Comparison of ENCODE assay signal across 8 cellular contexts in the genomic region with DNA sequence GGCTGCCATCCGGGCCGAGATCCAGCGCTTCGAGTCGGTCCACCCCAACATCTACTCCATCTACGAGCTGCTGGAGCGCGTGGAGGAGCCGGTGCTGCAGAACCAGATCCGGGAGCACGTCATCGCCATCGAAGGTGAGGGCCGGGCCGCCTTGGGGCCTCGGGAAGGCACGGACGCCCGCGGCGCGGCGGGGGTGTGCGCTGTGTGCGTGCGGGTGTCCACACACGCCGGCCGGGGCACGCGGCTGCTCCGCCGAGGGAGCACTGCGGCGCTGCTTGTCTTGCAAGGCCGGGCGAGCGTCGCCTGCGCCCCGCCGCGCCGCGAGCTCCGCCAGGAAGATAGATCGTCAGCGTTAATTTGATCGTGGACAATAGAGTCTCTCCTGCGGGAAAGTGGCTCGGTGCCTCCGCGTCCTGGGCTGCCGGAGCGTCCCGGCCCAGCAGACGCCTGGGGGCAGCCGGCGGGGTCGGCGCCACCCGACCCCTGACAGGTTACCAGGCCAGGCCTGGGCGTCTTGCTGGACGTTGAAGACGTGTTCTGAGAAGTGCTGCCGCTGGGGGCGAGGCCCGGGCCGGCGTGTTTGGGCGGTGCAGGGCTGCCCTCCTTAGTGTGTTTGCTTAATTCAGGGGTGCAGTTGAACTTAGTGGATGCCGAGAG. TPM values are rescaled to one million over a fixed set of nuclear protein-coding genes. Genes with fewer than 3 reads are reported as not detected.
DNase-seq lines count a peak whose midpoint lies in the region; ATAC-seq and TF ChIP-seq lines count a peak whose summit lies in the region.

No MANE protein-coding gene starts in this region.

- H3K9me3 Mint-ChIP-seq in WTC11 (peaks cover 9% of the 10 kb centered on the region), neural progenitor cell (peaks cover 5% of the 10 kb centered on the region)

- H3K9ac ChIP-seq in neural progenitor cell, result peak overlapping the region; percentile 12

- H3K36me3 Mint-ChIP-seq in WTC11, result no peaks in the 10 kb centered on the region
- peaks cover 14% of the 10 kb centered on the region for H3K36me3 Mint-ChIP-seq in neural progenitor cell

- peaks cover 51% of the 10 kb centered on the region for H3K4me1 ChIP-seq in neural progenitor cell

- H3K4me2 ChIP-seq in neural progenitor cell, result peak overlapping the region; percentile 100

- ATAC-seq in WTC11, result peak; percentile 9

- no peaks in the 10 kb centered on the region for H3K36me3 ChIP-seq in neural progenitor cell

- H3K27me3 Mint-ChIP-seq in WTC11 (ENCODE audit: low read depth) (peaks cover 31% of the 10 kb centered on the region), neural progenitor cell (ENCODE audit: insufficient read depth, low read depth) (peaks cover 16% of the 10 kb centered on the region)

- peak; percentile 35 for DNase-seq in stimulated activated CD4-positive, alpha-beta T cell treated with anti-CD3 and anti-CD28 coated beads, Interleukin-15, amount 100 ng/mL, for 24 hours
- no peak for DNase-seq in stimulated activated CD4-positive, alpha-beta T cell treated with anti-CD3 and anti-CD28 coated beads, Interleukin-4, amount 100 ng/mL, for 4 hours
- DNase-seq in WTC11 (ENCODE audit: low spot score) (no peak), foreskin melanocyte (peak; percentile 33), neural progenitor cell (ENCODE audit: low spot score) (peak; percentile 70), SKM-1 (lab: John Stamatoyannopoulos, UW; ENCODE audit: unreplicated experiment) (no peak), T1000 (lab: John Stamatoyannopoulos, UW) (no peak), NCI-H2107 treated with DMSO at 0.1 percent for 48 hours (lab: John Stamatoyannopoulos, UW; ENCODE audit: unreplicated experiment) (no peak)

- H3K27ac Mint-ChIP-seq in WTC11 (no peak overlapping the region), neural progenitor cell (no peak overlapping the region)

- no peaks in the 10 kb centered on the region for H3K9me3 ChIP-seq in neural progenitor cell (ENCODE audit: low read depth)

- H3F3A ChIP-seq in neural progenitor cell (ENCODE audit: low read depth), result peaks cover 3% of the 10 kb centered on the region

- CTCF ChIA-PET in WTC11 (lab: Charles Lee), result no interaction called here

- H4K20me1 ChIP-seq in neural progenitor cell (ENCODE audit: low read depth), result peaks cover 52% of the 10 kb centered on the region

- POLR2A ChIA-PET in WTC11 (lab: Charles Lee), result no interaction called here

- TF ChIP-seq CTCF in WTC11 (IDR thresholded peaks at IDR 0.05) (no peak), neural progenitor cell (IDR thresholded peaks at IDR 0.05) (peak; percentile 12)

- peaks cover 53% of the 10 kb centered on the region for H3K79me2 ChIP-seq in neural progenitor cell (ENCODE audit: low read depth)

- H3K4me1 Mint-ChIP-seq in WTC11 (peaks cover 52% of the 10 kb centered on the region), neural progenitor cell (peaks cover 52% of the 10 kb centered on the region)

- H3K4me3 ChIP-seq in neural progenitor cell, result peak overlapping the region; percentile 92

- no peaks in the 10 kb centered on the region for H3K27me3 ChIP-seq in neural progenitor cell

- H3K4me3 Mint-ChIP-seq in WTC11, result peak overlapping the region; percentile 73
- H3K4me3 Mint-ChIP-seq in neural progenitor cell, result peak overlapping the region; percentile 92

- H3K27ac ChIP-seq in neural progenitor cell, result no peak overlapping the region

- H2AFZ ChIP-seq in neural progenitor cell (replicated peaks), result no peak overlapping the region

TF ChIP-seq in WTC11, 78 proteins besides CTCF, POLR2A, EP300 and RAD21:
- TF ChIP-seq KAT7 (CRISPR knock-in tag; IDR thresholded peaks at IDR 0.05; ENCODE audit: borderline replicate concordance) (0 out of 2 replicates have a peak, but pooled peaks have one; percentile 23), RELA (CRISPR knock-in tag; IDR thresholded peaks at IDR 0.05; ENCODE audit: borderline replicate concordance) (peak; percentile 34; the same call in 1 of the 2 replicates), HMGA2 (CRISPR knock-in tag; IDR thresholded peaks at IDR 0.05) (no peak), TP53 (CRISPR knock-in tag; IDR thresholded peaks at IDR 0.05) (0 out of 2 replicates have a peak, but pooled peaks have one; percentile 24), FOXJ3 (CRISPR knock-in tag; IDR thresholded peaks at IDR 0.05; ENCODE audit: borderline replicate concordance) (no peak), ESRRA (CRISPR knock-in tag; IDR thresholded peaks at IDR 0.05; ENCODE audit: borderline replicate concordance) (peak; percentile 55; the same call in 1 of the 2 replicates), CREM (CRISPR knock-in tag; IDR thresholded peaks at IDR 0.05) (0 out of 2 replicates have a peak, but pooled peaks have one; percentile 10), GABPB1 (CRISPR knock-in tag; IDR thresholded peaks at IDR 0.05) (no peak), STAT6 (CRISPR knock-in tag; conservative IDR thresholded peaks at IDR 0.05; ENCODE audit: low read depth) (0 out of 2 replicates have a peak, but pooled peaks have one; percentile 16), FOXP1 (CRISPR knock-in tag; IDR thresholded peaks at IDR 0.05; ENCODE audit: borderline replicate concordance) (peak; percentile 37; the same call in 1 of the 2 replicates)
TF ChIP-seq in WTC11: peak in this region for 7.

RNA-seq across cellular contexts. Expression of gene AGAP1, which starts 1.0 kb away (rescaled TPM):
- total RNA-seq in WTC11 (2021), result 46.2 to 49.3 TPM (median 49.1 TPM) in 3 replicates
- total RNA-seq in neural progenitor cell (ENCODE audit: low replicate concordance), result 20.4 and 26.9 TPM in 2 replicates

Comparison
In these comparisons a context has a peak if more than half of its experiments do, and no peak if none do; other contexts are left out.
1. DNase-seq: peak in stimulated activated CD4-positive, alpha-beta T cell treated with anti-CD3 and anti-CD28 coated beads, Interleukin-15, amount 100 ng/mL, for 24 hours (single experiment), foreskin melanocyte (single experiment) and neural progenitor cell (single experiment); none in stimulated activated CD4-positive, alpha-beta T cell treated with anti-CD3 and anti-CD28 coated beads, Interleukin-4, amount 100 ng/mL, for 4 hours (0 of 2), WTC11 (single experiment), SKM-1 (single experiment), T1000 (single experiment) and NCI-H2107 treated with DMSO at 0.1 percent for 48 hours (single experiment).